23 cellular contexts compared by ENCODE assay signal in the genomic region with DNA sequence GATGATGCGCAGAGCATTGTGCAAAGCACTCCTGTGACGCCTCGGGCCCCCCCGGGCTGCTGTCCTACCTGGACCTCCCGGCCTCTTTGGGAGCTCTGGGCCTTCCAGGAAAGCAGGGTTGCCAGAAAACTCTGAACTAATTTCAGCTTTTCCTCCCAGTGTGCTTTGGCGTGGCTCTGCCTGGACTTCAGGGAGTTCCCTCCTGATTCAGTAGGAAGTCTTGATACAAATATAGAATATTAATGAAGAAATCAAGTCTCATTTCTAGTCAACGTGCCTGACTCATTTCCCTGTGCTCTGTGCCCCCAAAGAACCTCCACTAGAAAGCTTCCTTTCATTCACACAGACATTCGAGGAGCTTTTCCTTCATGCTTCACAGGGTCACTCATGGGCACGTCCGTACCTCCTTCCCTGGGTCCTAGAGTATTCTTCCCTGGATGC.
DNase-seq lines count a peak whose midpoint lies in the region; ATAC-seq, FAIRE-seq and TF ChIP-seq lines count a peak whose summit lies in the region.
"Had no signal": no experiment of that assay in that cellular context is flagged by ENCODE, and none has a peak within 500 bp of the region (broad histone marks: within the 10 kb centered on the region; RNA-seq: fewer than 3 reads in every experiment).

No MANE protein-coding gene starts in this region.

- H3K36me3 ChIP-seq in adrenal gland (replicated peaks in 1 of 2) (no peaks in the 10 kb centered on the region), HepG2 (replicated peaks in 1 of 2; ENCODE audit: control insufficient read depth in 1 of 2, insufficient read depth in 2 of 2, low read length in 2 of 2) (no peaks in the 10 kb centered on the region), stomach (peaks cover 0 to 20% (median 18%) of the 10 kb centered on the region in 4 donors), mucosa of descending colon (ENCODE audit: low read depth) (no peaks in the 10 kb centered on the region)
- H3K36me3 ChIP-seq: uterus had no signal

- peaks cover 2% of the 10 kb centered on the region for H3K4me1 Mint-ChIP-seq in activated CD4-positive, alpha-beta memory T cell treated with anti-CD3 and anti-CD28 coated beads for 36 hours (ENCODE audit: low read depth)
- H3K4me1 Mint-ChIP-seq: activated CD8-positive, alpha-beta memory T cell treated with anti-CD3 and anti-CD28 coated beads, Interleukin-2, amount 10 ng/mL, durations not matched to agents 7 days and 5 days; activated naive CD8-positive, alpha-beta T cell treated with anti-CD3 and anti-CD28 coated beads for 36 hours had no signal

- CTCF ChIA-PET in HepG2 (lab: Yijun Ruan, JAX; ENCODE audit: low intra/inter-chr PET ratio, low total read pairs): no interaction called here
- CTCF ChIA-PET in activated CD4-positive, alpha-beta memory T cell treated with anti-CD3 and anti-CD28 coated beads for 36 hours (lab: Charles Lee): no interaction called here

- H3K27ac Mint-ChIP-seq in activated CD4-positive, alpha-beta memory T cell treated with anti-CD3 and anti-CD28 coated beads for 36 hours: no peak overlapping the region
- H3K27ac Mint-ChIP-seq: activated CD8-positive, alpha-beta memory T cell treated with anti-CD3 and anti-CD28 coated beads, Interleukin-2, amount 10 ng/mL, durations not matched to agents 7 days and 5 days; activated naive CD8-positive, alpha-beta T cell treated with anti-CD3 and anti-CD28 coated beads for 36 hours had no signal

- no peak overlapping the region for H3K9ac ChIP-seq in HepG2 (ENCODE audit: insufficient read depth, low read depth, low read length)

- no peaks in the 10 kb centered on the region for H3K9me3 Mint-ChIP-seq in activated CD4-positive, alpha-beta memory T cell treated with anti-CD3 and anti-CD28 coated beads for 36 hours
- H3K9me3 Mint-ChIP-seq: activated naive CD8-positive, alpha-beta T cell treated with anti-CD3 and anti-CD28 coated beads for 36 hours had no signal

- no peak overlapping the region for H2AFZ ChIP-seq in HepG2 (ENCODE audit: low read length)

- H3K79me2 ChIP-seq in HepG2 (ENCODE audit: insufficient read depth, low read length): no peaks in the 10 kb centered on the region

- TF ChIP-seq RAD21 in HepG2 (CRISPR knock-in tag; IDR thresholded peaks at IDR 0.05): no peak

- peak in 5 of 7 donors; percentile 25 to 57 (median 31) for DNase-seq in adrenal gland
- DNase-seq in Right ventricle myocardium inferior (ENCODE audit: missing footprints): no peak
- DNase-seq in HepG2 (ENCODE audit: low spot score): no peak
- DNase-seq in stomach: no peak
- no peak for DNase-seq in activated CD4-positive, alpha-beta memory T cell treated with anti-CD3 and anti-CD28 coated beads for 36 hours
- DNase-seq in mucosa of descending colon: no peak
- no peak for DNase-seq in left colon
- DNase-seq in OCI-M1 (lab: John Stamatoyannopoulos, UW): no peak
- DNase-seq: ACHN; activated CD4-positive, alpha-beta T cell treated with anti-CD3 and anti-CD28 coated beads for 4 hours; activated CD8-positive, alpha-beta memory T cell treated with anti-CD3 and anti-CD28 coated beads, Interleukin-2, amount 10 ng/mL, durations not matched to agents 7 days and 5 days; activated naive CD8-positive, alpha-beta T cell treated with anti-CD3 and anti-CD28 coated beads for 36 hours; Calu3; effector CD8-positive, alpha-beta T cell; GOT3; NCI-H1092 treated with DMSO at 0.1 percent for 48 hours; NCI-H2029 treated with DMSO at 0.1 percent for 48 hours; NCI-H446; PC-3; SHP77 treated with DMSO at 0.1 percent for 48 hours; stimulated activated CD4-positive, alpha-beta T cell treated with anti-CD3 and anti-CD28 coated beads, Interleukin-12 subunit alpha, Interleukin-12 subunit beta, amount 100 ng/mL, for 4 hours had no signal

- no peak for TF ChIP-seq POLR2A in adrenal gland (IDR thresholded peaks at IDR 0.05)
- no peak for TF ChIP-seq POLR2A in HepG2 (IDR thresholded peaks at IDR 0.05; ENCODE audit: insufficient read depth in 1 of 2, low read depth in 2 of 2, low read length in 2 of 2)
- TF ChIP-seq POLR2A in stomach (IDR thresholded peaks at IDR 0.05): no peak

- H3K36me3 Mint-ChIP-seq in activated CD4-positive, alpha-beta memory T cell treated with anti-CD3 and anti-CD28 coated beads for 36 hours: peaks cover 4% of the 10 kb centered on the region

- no peak for FAIRE-seq in HepG2 (lab: Jason Lieb, UNC)

- H3K9me3 ChIP-seq in adrenal gland (replicated peaks in 1 of 3): no peaks in the 10 kb centered on the region
- no peaks in the 10 kb centered on the region for H3K9me3 ChIP-seq in HepG2 (ENCODE audit: low read length)
- H3K9me3 ChIP-seq in stomach: no peaks in the 10 kb centered on the region
- no peaks in the 10 kb centered on the region for H3K9me3 ChIP-seq in mucosa of descending colon
- H3K9me3 ChIP-seq: uterus had no signal

- no peaks in the 10 kb centered on the region for H3K27me3 Mint-ChIP-seq in activated CD4-positive, alpha-beta memory T cell treated with anti-CD3 and anti-CD28 coated beads for 36 hours
- H3K27me3 Mint-ChIP-seq: activated CD8-positive, alpha-beta memory T cell treated with anti-CD3 and anti-CD28 coated beads, Interleukin-2, amount 10 ng/mL, durations not matched to agents 7 days and 5 days; activated naive CD8-positive, alpha-beta T cell treated with anti-CD3 and anti-CD28 coated beads for 36 hours had no signal

- H3K4me3 ChIP-seq in adrenal gland (no peak overlapping the region), HepG2 (replicated peaks in 1 of 3; ENCODE audit: insufficient read depth in 1 of 3, low read depth in 2 of 3, low read length in 3 of 3) (no peak overlapping the region), stomach (no peak overlapping the region), mucosa of descending colon (no peak overlapping the region)
- H3K4me3 ChIP-seq: lung, uterus had no signal

- peak; percentile 8 for ATAC-seq in Right ventricle myocardium inferior
- ATAC-seq in HepG2: no peak
- no peak for ATAC-seq in mucosa of descending colon
- no peak for ATAC-seq in left colon
- ATAC-seq: activated CD8-positive, alpha-beta memory T cell treated with anti-CD3 and anti-CD28 coated beads, Interleukin-2, amount 10 ng/mL, durations not matched to agents 7 days and 5 days; PC-3 had no signal

- intact Hi-C loops in adrenal gland (cut with DNase I): loop anchor here in 1 of 2 donors (10.0 kb wide), 1 partner anchor 249 kb away; no protein-coding TSS in a partner anchor
- intact Hi-C loops in Right ventricle myocardium inferior (cut with DNase I): loop anchor here (10.0 kb wide), 1 partner anchor 159 kb away; no protein-coding TSS in a partner anchor
- intact Hi-C loops in HepG2 (cut with micrococcal nuclease; ENCODE audit: unreplicated experiment): loop anchor here (5.0 kb wide), 1 partner anchor 256 kb away; a partner anchor contains a TSS
- intact Hi-C loops in stomach (cut with DNase I; ENCODE audit: low total_unique reads): no loop called here
- intact Hi-C loops in activated CD4-positive, alpha-beta memory T cell treated with anti-CD3 and anti-CD28 coated beads for 36 hours (cut with micrococcal nuclease): no loop called here
- intact Hi-C loops in mucosa of descending colon (cut with DNase I, micrococcal nuclease): no loop called here
- intact Hi-C loops in left colon (cut with DNase I, micrococcal nuclease): no loop called here

- 44 to 69% (median 61%) methylated on average over 9 to 10 of the region's 10 CpGs for whole genome bisulfite sequencing in adrenal gland, 4 donors
- WGBS in HepG2 (ENCODE audit: low lambda C conversion rate): 66% methylated on average over 10 of the region's 10 CpGs
- WGBS in stomach, 5 donors: 71 to 79% (median 75%) methylated on average over 10 of the region's 10 CpGs

- H3K27me3 ChIP-seq in adrenal gland (no peaks in the 10 kb centered on the region), HepG2 (ENCODE audit: control insufficient read depth in 1 of 2, insufficient read depth in 2 of 2, low read length in 2 of 2) (no peaks in the 10 kb centered on the region), stomach (no peaks in the 10 kb centered on the region)
- H3K27me3 ChIP-seq: uterus had no signal

- BruUV-seq in HepG2 (replicated peaks; lab: Mats Ljungman, UMichigan): no TSS peak

- H3K27ac ChIP-seq in adrenal gland (peak overlapping the region in 2 of 5 donors; percentile 8 to 52), HepG2 (ENCODE audit: extremely low read length, insufficient read depth, low read length) (no peak overlapping the region), stomach (peak overlapping the region in 4 of 5 donors; percentile 34 to 58 (median 40))
- H3K27ac ChIP-seq: uterus had no signal

- TF ChIP-seq EP300 in HepG2 (IDR thresholded peaks at IDR 0.05; ENCODE audit: low read depth in 2 of 2, low read length in 2 of 2) (no peak), HepG2 (CRISPR knock-in tag; IDR thresholded peaks at IDR 0.05; ENCODE audit: borderline replicate concordance) (no peak), stomach (IDR thresholded peaks at IDR 0.05) (peak; percentile 60)

- POLR2A ChIA-PET in HepG2 (lab: Yijun Ruan, JAX): no interaction called here
- POLR2A ChIA-PET in activated CD4-positive, alpha-beta memory T cell treated with anti-CD3 and anti-CD28 coated beads for 36 hours (lab: Charles Lee): no interaction called here

- TF ChIP-seq CTCF in adrenal gland (IDR thresholded peaks at IDR 0.05) (no peak), HepG2 (CRISPR knock-in tag; IDR thresholded peaks at IDR 0.05) (no peak), stomach (IDR thresholded peaks at IDR 0.05) (no peak), mucosa of descending colon (IDR thresholded peaks at IDR 0.05) (no peak)

- no peak overlapping the region for H3K4me3 Mint-ChIP-seq in activated CD4-positive, alpha-beta memory T cell treated with anti-CD3 and anti-CD28 coated beads for 36 hours
- H3K4me3 Mint-ChIP-seq: activated CD8-positive, alpha-beta memory T cell treated with anti-CD3 and anti-CD28 coated beads, Interleukin-2, amount 10 ng/mL, durations not matched to agents 7 days and 5 days; activated naive CD8-positive, alpha-beta T cell treated with anti-CD3 and anti-CD28 coated beads for 36 hours had no signal

- peaks cover 9 to 16% of the 10 kb centered on the region in 2 donors for H3K4me1 ChIP-seq in adrenal gland (replicated peaks in 1 of 2)
- peaks cover 17% of the 10 kb centered on the region for H3K4me1 ChIP-seq in HepG2 (ENCODE audit: insufficient read depth, low read length)
- H3K4me1 ChIP-seq in stomach: peaks cover 7 to 28% (median 12%) of the 10 kb centered on the region in 4 donors
- no peaks in the 10 kb centered on the region for H3K4me1 ChIP-seq in mucosa of descending colon (ENCODE audit: low read depth)
- H3K4me1 ChIP-seq: uterus had no signal

- in situ Hi-C loops in HepG2 (cut with HindIII; ENCODE audit: extremely low pct_ligation_motif_present, low pct_unique_long_range_greater_than_20kb): no loop called here

- no peak overlapping the region for H3K4me2 ChIP-seq in HepG2 (ENCODE audit: low read depth, low read length)

- H4K20me1 ChIP-seq in HepG2 (ENCODE audit: insufficient read depth, low read length): no peaks in the 10 kb centered on the region

Comparison
In these comparisons a context has a peak if more than half of its experiments do, and no peak if none do; other contexts are left out.
1. DNase-seq: peak in adrenal gland (5 of 7); none in Right ventricle myocardium inferior (single experiment), HepG2 (single experiment), stomach (single experiment), activated CD4-positive, alpha-beta memory T cell treated with anti-CD3 and anti-CD28 coated beads for 36 hours (single experiment), mucosa of descending colon (0 of 3), left colon (0 of 2) and OCI-M1 (single experiment).
2. intact Hi-C loops: an anchor here in Right ventricle myocardium inferior (10.0 kb wide) and HepG2 (5.0 kb wide); none called in stomach, activated CD4-positive, alpha-beta memory T cell treated with anti-CD3 and anti-CD28 coated beads for 36 hours, mucosa of descending colon and left colon.